ENCODE assay signal across 20 cellular contexts in genomic region chr14:47857646-47858045, GRCh38.
"Had no signal": no experiment of that assay in that cellular context is flagged by ENCODE, and none has a peak within 500 bp of the region (broad histone marks: within the 10 kb centered on the region; RNA-seq: fewer than 3 reads in every experiment).

No MANE protein-coding gene starts in this region.

- H3K4me3 Mint-ChIP-seq: activated T-helper 1 cell treated with anti-CD3 and anti-CD28 coated beads, Interleukin-12 subunit alpha, Interleukin-12 subunit beta, Interleukin-2, Interleukin-4 antibody, amounts not matched to agents 30 ng/mL and 10 ng/mL and 1 ng/mL, durations not matched to agents 14 hours and 24 hours and 36 hours; nephron; stimulated activated naive B cell treated with anti-CD40 and anti-IgM and Interleukin-4, amounts not matched to agents 10 μg/mL and 1 μg/mL and 100 μg/mL, for 72 hours had no signal

- H3K27me3 Mint-ChIP-seq: stimulated activated naive B cell treated with anti-CD40 and anti-IgM and Interleukin-4, amounts not matched to agents 10 μg/mL and 1 μg/mL and 100 μg/mL, for 72 hours had no signal

- ATAC-seq: activated naive CD4-positive, alpha-beta T cell treated with anti-CD3 and anti-CD28 coated beads, Interleukin-2, amount 50 U/mL, for 72 hours; esophagus mucosa; gastrocnemius medialis; left lung; stimulated activated naive B cell treated with anti-CD40 and anti-IgM and Interleukin-4, amounts not matched to agents 10 μg/mL and 1 μg/mL and 100 μg/mL, for 72 hours; upper lobe of right lung had no signal

- H3K27ac Mint-ChIP-seq: activated naive CD4-positive, alpha-beta T cell treated with anti-CD3 and anti-CD28 coated beads, Interleukin-2, amount 50 U/mL, for 72 hours; activated T-helper 1 cell treated with anti-CD3 and anti-CD28 coated beads, Interleukin-12 subunit alpha, Interleukin-12 subunit beta, Interleukin-2, Interleukin-4 antibody, amounts not matched to agents 30 ng/mL and 10 ng/mL and 1 ng/mL, durations not matched to agents 14 hours and 24 hours and 36 hours; nephron; stimulated activated naive B cell treated with anti-CD40 and anti-IgM and Interleukin-4, amounts not matched to agents 10 μg/mL and 1 μg/mL and 100 μg/mL, for 72 hours had no signal

- H3K4me1 Mint-ChIP-seq: nephron; stimulated activated naive B cell treated with anti-CD40 and anti-IgM and Interleukin-4, amounts not matched to agents 10 μg/mL and 1 μg/mL and 100 μg/mL, for 72 hours had no signal

- H3K9me3 Mint-ChIP-seq: nephron; stimulated activated naive B cell treated with anti-CD40 and anti-IgM and Interleukin-4, amounts not matched to agents 10 μg/mL and 1 μg/mL and 100 μg/mL, for 72 hours had no signal

- H3K36me3 Mint-ChIP-seq: activated naive CD4-positive, alpha-beta T cell treated with anti-CD3 and anti-CD28 coated beads, Interleukin-2, amount 50 U/mL, for 72 hours; stimulated activated naive B cell treated with anti-CD40 and anti-IgM and Interleukin-4, amounts not matched to agents 10 μg/mL and 1 μg/mL and 100 μg/mL, for 72 hours had no signal

- DNase-seq: activated CD4-positive, alpha-beta T cell treated with anti-CD3 and anti-CD28 coated beads for 1 hour; activated CD4-positive, alpha-beta T cell treated with anti-CD3 and anti-CD28 coated beads, Interleukin-2, amount 50 U/mL, for 4 hours; activated gamma-delta T cell treated with Interleukin-2 at 50 U/mL for 16 hours; adrenal gland; cerebellar nuclear complex; cortex of kidney; gastrocnemius medialis; head of caudate nucleus; left lung; midbrain; sigmoid colon; spleen; stimulated activated CD4-positive, alpha-beta T cell treated with anti-CD3 and anti-CD28 coated beads, Interleukin-4, amount 100 ng/mL, for 4 hours; stimulated activated naive B cell treated with anti-CD40 and anti-IgM and Interleukin-4, amounts not matched to agents 10 μg/mL and 1 μg/mL and 100 μg/mL, for 72 hours; upper lobe of right lung; WERI-Rb-1 had no signal
